15 cellular contexts compared by ENCODE assay signal in the genomic region with DNA sequence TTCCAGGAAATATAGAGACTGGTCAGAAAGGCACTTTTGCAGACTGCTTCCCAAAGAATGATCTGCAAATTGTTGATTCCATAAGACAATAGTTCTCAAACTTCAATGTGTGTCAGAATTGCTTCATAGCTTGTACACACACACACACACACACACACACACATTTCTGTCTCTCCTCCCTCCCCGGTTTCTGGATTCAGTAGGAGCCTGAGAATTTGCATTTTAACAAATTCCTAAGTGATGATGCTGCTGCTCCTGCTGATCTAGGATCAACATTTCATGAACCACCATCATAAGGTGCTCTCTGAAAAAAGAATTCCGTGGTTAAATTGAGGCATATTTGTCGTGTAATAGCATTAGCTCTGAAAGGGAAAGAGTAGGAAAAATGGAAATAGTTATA. TPM values are rescaled to one million over a fixed set of nuclear protein-coding genes. Genes with fewer than 3 reads are reported as not detected.
A peak's percentile ranks its signal among the peaks of the same experiment; 100 is the strongest.
DNase-seq lines count a peak whose midpoint lies in the region; ATAC-seq and TF ChIP-seq lines count a peak whose summit lies in the region.
"Had no signal": no experiment of that assay in that cellular context is flagged by ENCODE, and none has a peak within 500 bp of the region (broad histone marks: within the 10 kb centered on the region; RNA-seq: fewer than 3 reads in every experiment).

No MANE protein-coding gene starts in this region.

- H3K27me3 ChIP-seq in Panc1 (ENCODE audit: control insufficient read depth, insufficient read depth, low read length) (no peaks in the 10 kb centered on the region), neural progenitor cell (no peaks in the 10 kb centered on the region), spleen (replicated peaks in 1 of 7) (no peaks in the 10 kb centered on the region)
- H3K27me3 ChIP-seq: transverse colon had no signal

- H3K27ac Mint-ChIP-seq in neural progenitor cell (no peak overlapping the region), T-helper 17 cell (no peak overlapping the region)

- H3K4me1 ChIP-seq in Panc1 (ENCODE audit: control insufficient read depth, insufficient read depth, low read length) (peaks cover 6% of the 10 kb centered on the region; the same call in 1 of the 2 replicates), neural progenitor cell (peaks cover 10% of the 10 kb centered on the region), spleen (peaks cover 0 to 4% (median 0%) of the 10 kb centered on the region in 6 donors)

- no peak for TF ChIP-seq POLR2A in spleen (IDR thresholded peaks at IDR 0.05)

- 77 to 89% (median 86%) methylated on average over 3 of the region's 3 CpGs for WGBS in spleen, 5 donors

- H3K36me3 Mint-ChIP-seq in neural progenitor cell (no peaks in the 10 kb centered on the region), T-helper 17 cell (ENCODE audit: low read depth) (no peaks in the 10 kb centered on the region)

- H3K4me3 Mint-ChIP-seq in neural progenitor cell (no peak overlapping the region), T-helper 17 cell (no peak overlapping the region)

- H3K27me3 Mint-ChIP-seq in neural progenitor cell (ENCODE audit: insufficient read depth, low read depth), result peaks cover 3% of the 10 kb centered on the region
- peaks cover 31% of the 10 kb centered on the region for H3K27me3 Mint-ChIP-seq in T-helper 17 cell

- no peaks in the 10 kb centered on the region for H3F3A ChIP-seq in neural progenitor cell (ENCODE audit: low read depth)

- no peak overlapping the region for H3K27ac ChIP-seq in Panc1 (ENCODE audit: low read length)
- H3K27ac ChIP-seq in epithelial cell of prostate, result no peak overlapping the region
- H3K27ac ChIP-seq in neural progenitor cell, result no peak overlapping the region
- H3K27ac ChIP-seq in spleen, result no peak overlapping the region
- H3K27ac ChIP-seq: transverse colon had no signal

- no peak overlapping the region for H3K4me2 ChIP-seq in neural progenitor cell

- in situ Hi-C loops in Panc1 (cut with HindIII; ENCODE audit: low pct_unique_long_range_greater_than_20kb, low sequenced_read_pairs), result no loop called here

- H3K4me1 Mint-ChIP-seq in neural progenitor cell (peaks cover 17% of the 10 kb centered on the region), T-helper 17 cell (no peaks in the 10 kb centered on the region)

- no peak overlapping the region for H3K4me3 ChIP-seq in Panc1 (ENCODE audit: low read depth in 2 of 2, low read length in 2 of 2)
- no peak overlapping the region for H3K4me3 ChIP-seq in neural progenitor cell
- H3K4me3 ChIP-seq in spleen, result no peak overlapping the region
- H3K4me3 ChIP-seq: transverse colon had no signal

- H2AFZ ChIP-seq in neural progenitor cell (replicated peaks), result no peak overlapping the region

- DNase-seq in ELR (ENCODE audit: low read depth), result peak; percentile 66
- no peak for DNase-seq in Panc1 (ENCODE audit: low read depth, low spot score)
- DNase-seq in epithelial cell of prostate (ENCODE audit: low read depth, low spot score), result peak; percentile 50
- DNase-seq in neural progenitor cell (ENCODE audit: low spot score), result peak; percentile 25
- DNase-seq in spleen, result no peak
- no peak for DNase-seq in T-helper 17 cell
- no peak for DNase-seq in NCI-H1436 treated with DMSO at 0.1 percent for 48 hours (lab: John Stamatoyannopoulos, UW)
- DNase-seq in NCI-H1092 treated with DMSO at 0.1 percent for 48 hours (lab: John Stamatoyannopoulos, UW), result no peak
- DNase-seq: activated naive CD4-positive, alpha-beta T cell; DMS79; effector memory CD4-positive, alpha-beta T cell; left cardiac atrium; NCI-H146; OCI-M1; transverse colon had no signal

- CTCF ChIA-PET in Panc1 (lab: Charles Lee), result interaction anchor here (0.6 kb wide), 1 partner anchor 1136 kb away, joined by 3 read pairs; no protein-coding TSS in a partner anchor

- H3K9me3 ChIP-seq in Panc1 (ENCODE audit: control insufficient read depth, insufficient read depth, low read depth, low read length), result no peaks in the 10 kb centered on the region
- no peaks in the 10 kb centered on the region for H3K9me3 ChIP-seq in neural progenitor cell (ENCODE audit: low read depth)
- no peaks in the 10 kb centered on the region for H3K9me3 ChIP-seq in spleen
- H3K9me3 ChIP-seq in T-helper 17 cell (ENCODE audit: control insufficient read depth, low read length, poor library complexity, severe bottlenecking), result no peaks in the 10 kb centered on the region
- H3K9me3 ChIP-seq: transverse colon had no signal

- no peaks in the 10 kb centered on the region for H3K36me3 ChIP-seq in Panc1 (ENCODE audit: control insufficient read depth, insufficient read depth, low read length)
- no peaks in the 10 kb centered on the region for H3K36me3 ChIP-seq in neural progenitor cell
- H3K36me3 ChIP-seq in spleen, result no peaks in the 10 kb centered on the region
- H3K36me3 ChIP-seq: transverse colon had no signal

- ATAC-seq in Panc1 (peak; percentile 64), T-helper 17 cell (no peak)

- no peaks in the 10 kb centered on the region for H3K9me3 Mint-ChIP-seq in neural progenitor cell

- H4K20me1 ChIP-seq in neural progenitor cell (ENCODE audit: low read depth), result no peaks in the 10 kb centered on the region

- POLR2A ChIA-PET in Panc1 (lab: Charles Lee), result no interaction called here

- no TSS peak for BruUV-seq in Panc1 (replicated peaks; lab: Mats Ljungman, UMichigan)

- H3K9ac ChIP-seq in neural progenitor cell, result no peak overlapping the region

- H3K79me2 ChIP-seq in neural progenitor cell (ENCODE audit: low read depth), result no peaks in the 10 kb centered on the region

- intact Hi-C loops in Panc1 (cut with micrococcal nuclease; ENCODE audit: unreplicated experiment), result no loop called here
- intact Hi-C loops in spleen (cut with DNase I; ENCODE audit: low total_unique reads), result no loop called here

- TF ChIP-seq CTCF in Panc1 (IDR thresholded peaks at IDR 0.05) (no peak), neural progenitor cell (IDR thresholded peaks at IDR 0.05) (no peak), spleen (IDR thresholded peaks at IDR 0.05 in 8 of 11, conservative IDR thresholded peaks at IDR 0.05 in 3 of 11) (no peak)

RNA-seq across cellular contexts. Expression of a gene that starts 35.3 kb away (rescaled TPM):
- total RNA-seq in Panc1 (2021; ENCODE audit: unreplicated experiment), result 11.1 TPM
- 4.7 TPM for polyA plus RNA-seq in Panc1 (2012; ENCODE audit: insufficient read length)
- total RNA-seq in neural progenitor cell (ENCODE audit: low replicate concordance), result 5.8 TPM in 2 replicates
- total RNA-seq in spleen, result 10 to 100 TPM; 13.2 to 46.7 (median 36.1) TPM
- 1 to 10 TPM; 3.0 to 9.4 (median 5.0) TPM for polyA plus RNA-seq in spleen
- under 1 TPM in 1 of 2 donors, not detected in 1; 0.02 TPM for total RNA-seq in T-helper 17 cell

RNA-seq across cellular contexts. Expression of a gene that starts 47.2 kb away (rescaled TPM):
- total RNA-seq in Panc1 (2021; ENCODE audit: unreplicated experiment) (65.5 TPM), neural progenitor cell (ENCODE audit: low replicate concordance) (35.2 and 46.4 TPM in 2 replicates), spleen (10 to 100 TPM; 18.5 to 31.7 (median 22.9) TPM), T-helper 17 cell (10 to 100 TPM; 23.9 to 25.3 TPM)
- 25.1 TPM for polyA plus RNA-seq in Panc1 (2012; ENCODE audit: insufficient read length)
- polyA plus RNA-seq in spleen, result 1 to 10 TPM; 3.5 to 4.1 (median 3.6) TPM

Comparison
In these comparisons a context has a peak if more than half of its experiments do, and no peak if none do; other contexts are left out.
1. DNase-seq: peak in ELR (single experiment), epithelial cell of prostate (single experiment) and neural progenitor cell (single experiment); none in Panc1 (single experiment), spleen (single experiment), T-helper 17 cell (0 of 3), NCI-H1436 treated with DMSO at 0.1 percent for 48 hours (single experiment) and NCI-H1092 treated with DMSO at 0.1 percent for 48 hours (single experiment).